ENCODE assay signal across 27 cellular contexts in the genomic region with DNA sequence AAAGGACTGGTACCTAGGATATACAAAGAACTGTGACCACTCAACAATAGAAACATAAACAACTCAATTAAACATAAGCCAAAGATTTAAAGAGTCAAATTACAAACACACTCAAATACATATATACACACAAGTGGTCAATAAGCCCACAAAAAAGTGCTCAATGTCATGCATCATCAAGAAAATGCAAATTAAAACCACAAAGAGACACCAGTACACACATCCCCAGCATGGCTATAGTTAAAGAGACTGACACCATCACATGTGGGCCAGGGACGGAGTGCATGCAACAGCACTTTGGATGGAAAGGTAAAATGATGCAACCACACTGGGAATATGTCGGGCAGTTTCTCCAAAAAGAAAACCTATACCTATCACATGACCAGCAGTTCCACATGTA.
DNase-seq lines count a peak whose midpoint lies in the region; ATAC-seq and TF ChIP-seq lines count a peak whose summit lies in the region.
"Had no signal": no experiment of that assay in that cellular context is flagged by ENCODE, and none has a peak within 500 bp of the region (broad histone marks: within the 10 kb centered on the region; RNA-seq: fewer than 3 reads in every experiment).

No MANE protein-coding gene starts in this region.

- DNase-seq in NCI-H526 (lab: John Stamatoyannopoulos, UW): peak; percentile 7 to 22
- no peak for DNase-seq in NCI-H526 treated with DMSO at 0.1 percent for 48 hours (lab: John Stamatoyannopoulos, UW)
- no peak for DNase-seq in GM10266 (ENCODE audit: extremely low spot score)
- DNase-seq in NCI-H2029 (lab: John Stamatoyannopoulos, UW): no peak
- DNase-seq in RWPE1 (ENCODE audit: low spot score): no peak
- DNase-seq: activated CD4-positive, alpha-beta T cell treated with anti-CD3 and anti-CD28 coated beads for 4 hours; activated naive CD4-positive, alpha-beta T cell treated with anti-CD3 and anti-CD28 coated beads for 36 hours; activated T-cell treated with anti-CD3 and anti-CD28 coated beads, Interleukin-2, amount 50 U/mL, for 72 hours; COR-L47; effector CD8-positive, alpha-beta T cell; head of caudate nucleus; kidney glomerular epithelial cell; lower lobe of right lung; MM.1S; NCI-H1417 treated with DMSO at 0.1 percent for 48 hours; NCI-H82; nephron progenitor cell; ovary; retina; SK-N-SH; stimulated activated CD4-positive, alpha-beta T cell treated with anti-CD3 and anti-CD28 coated beads, Interleukin-2, amount 100 ng/mL, for 24 hours; T-helper 2 cell; trophoblast cell had no signal

- no peak overlapping the region for H3K27ac ChIP-seq in RWPE1
- H3K27ac ChIP-seq: lower lobe of right lung, ovary had no signal

- CTCF ChIA-PET in RWPE1 (lab: Yijun Ruan, JAX): no interaction called here

- TF ChIP-seq CTCF in GM10266 (IDR thresholded peaks at IDR 0.05; ENCODE audit: control insufficient read depth, insufficient read depth, low read depth, missing control alignments) (no peak), RWPE1 (conservative IDR thresholded peaks at IDR 0.05; ENCODE audit: low read depth) (no peak)

- peak; percentile 61 for ATAC-seq in GM21528 (IDR thresholded peaks at IDR 0.05; ENCODE audit: low FRiP score, unreplicated experiment)
- ATAC-seq in HG03432 (IDR thresholded peaks at IDR 0.05; ENCODE audit: unreplicated experiment): peak; percentile 70
- no peak for ATAC-seq in HG02840 (IDR thresholded peaks at IDR 0.05; ENCODE audit: low FRiP score, unreplicated experiment)
- ATAC-seq: activated T-cell treated with anti-CD3 and anti-CD28 coated beads, Interleukin-2, amount 50 U/mL, for 72 hours; K562; lower lobe of right lung had no signal

- POLR2A ChIA-PET in RWPE1 (lab: Yijun Ruan, JAX; ENCODE audit: low non-redundant PET): no interaction called here

Comparison
In these comparisons a context has a peak if more than half of its experiments do, and no peak if none do; other contexts are left out.
1. DNase-seq: peak in NCI-H526 (2 of 2); none in NCI-H526 treated with DMSO at 0.1 percent for 48 hours (single experiment), GM10266 (single experiment), NCI-H2029 (single experiment) and RWPE1 (single experiment).